ENCODE assay signal across 39 cellular contexts in genomic region chr3:44238889-44239288, GRCh38. TPM values are rescaled to one million over a fixed set of nuclear protein-coding genes. Genes with fewer than 3 reads are reported as not detected.
"Had no signal": no experiment of that assay in that cellular context is flagged by ENCODE, and none has a peak within 500 bp of the region (broad histone marks: within the 10 kb centered on the region; RNA-seq: fewer than 3 reads in every experiment).

No MANE protein-coding gene starts in this region.

- H3K4me2 ChIP-seq: KMS-11 had no signal

- H3K9me3 ChIP-seq: MG63 had no signal

- H3K9ac ChIP-seq: KMS-11 had no signal

- H3K4me3 ChIP-seq: MG63 had no signal

- H3K36me3 ChIP-seq: MG63 had no signal

- DNase-seq: Karpas-422, Kasumi-1, MG63, MM.1S, MV-4-11, NCI-H1048, NCI-H1092, NCI-H1092 treated with DMSO at 0.1 percent for 48 hours, NCI-H1105, NCI-H1105 treated with DMSO at 0.1 percent for 48 hours, NCI-H1417, NCI-H1417 treated with DMSO at 0.1 percent for 48 hours, NCI-H1436, NCI-H1436 treated with DMSO at 0.1 percent for 48 hours, NCI-H146, NCI-H1694, NCI-H1694 treated with DMSO at 0.1 percent for 48 hours, NCI-H187, NCI-H187 treated with DMSO at 0.1 percent for 48 hours, NCI-H1930, NCI-H2029, NCI-H2029 treated with DMSO at 0.1 percent for 48 hours, NCI-H2081, NCI-H2081 treated with DMSO at 0.1 percent for 48 hours, NCI-H2107, NCI-H2171, NCI-H2171 treated with DMSO at 0.1 percent for 48 hours, NCI-H2227 treated with DMSO at 0.1 percent for 48 hours, NCI-H226, NCI-H345, NCI-H446, NCI-H446 treated with DMSO at 0.1 percent for 48 hours, NCI-H510A, NCI-H510A treated with DMSO at 0.1 percent for 48 hours, NCI-H524 had no signal

- H3K27me3 ChIP-seq: MG63 had no signal

- H3K27ac ChIP-seq: KMS-11 had no signal

RNA-seq across cellular contexts. Expression of gene TOPAZ1, which starts 2.8 kb away (rescaled TPM):
- total RNA-seq: LHCN-M2, M059J, NCI-H460 had no signal
